ENCODE assay signal across 33 cellular contexts in the genomic region with DNA sequence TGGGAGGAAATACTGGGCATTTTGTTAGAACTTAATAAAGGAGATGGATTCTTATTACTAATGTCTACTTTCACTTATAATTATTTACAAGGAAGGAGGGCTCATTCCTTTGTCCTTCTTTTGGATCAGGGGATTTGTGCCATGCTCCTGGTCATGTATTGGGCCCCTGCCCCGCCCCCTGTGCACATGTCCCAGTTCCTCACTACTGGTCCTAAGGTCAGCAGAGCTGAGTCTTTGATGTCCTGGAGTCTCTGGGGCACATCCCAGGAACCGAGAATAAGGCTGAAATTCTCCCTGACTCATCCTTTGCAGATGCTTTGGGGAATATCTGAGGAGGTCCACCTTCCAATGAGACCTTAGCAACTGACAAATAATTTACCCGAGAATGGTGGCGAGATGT. TPM values are rescaled to one million over a fixed set of nuclear protein-coding genes. Genes with fewer than 3 reads are reported as not detected.
"Had no signal": no experiment of that assay in that cellular context is flagged by ENCODE, and none has a peak within 500 bp of the region (broad histone marks: within the 10 kb centered on the region; RNA-seq: fewer than 3 reads in every experiment).

No MANE protein-coding gene starts in this region.

- DNase-seq: activated CD4-positive, alpha-beta memory T cell treated with anti-CD3 and anti-CD28 coated beads for 36 hours; activated CD4-positive, alpha-beta T cell treated with anti-CD3 and anti-CD28 coated beads for 36 hours; activated CD4-positive, alpha-beta T cell treated with anti-CD3 and anti-CD28 coated beads, Interleukin-2, amount 10 ng/mL, durations not matched to agents 24 days and 14 days; activated CD4-positive, CD25-positive, alpha-beta regulatory T cell; activated CD4-positive, CD25-positive, alpha-beta regulatory T cell treated with anti-CD3 and anti-CD28 coated beads, Interleukin-2, amount 50 U/mL, for 72 hours; activated CD8-positive, alpha-beta memory T cell treated with anti-CD3 and anti-CD28 coated beads, Interleukin-2, amount 10 ng/mL, durations not matched to agents 7 days and 5 days; activated CD8-positive, alpha-beta memory T cell treated with anti-CD3 and anti-CD28 coated beads, Interleukin-2, amount 50 U/mL, for 4 hours; activated CD8-positive, alpha-beta T cell treated with anti-CD3 and anti-CD28 coated beads, Interleukin-2, amount 10 ng/mL, durations not matched to agents 7 days and 5 days; activated naive CD4-positive, alpha-beta T cell treated with anti-CD3 and anti-CD28 coated beads for 36 hours; activated naive CD8-positive, alpha-beta T cell treated with anti-CD3 and anti-CD28 coated beads for 36 hours; activated naive CD8-positive, alpha-beta T cell treated with anti-CD3 and anti-CD28 coated beads, Interleukin-2, amount 50 U/mL, for 24 hours; activated T-cell treated with anti-CD3 and anti-CD28 coated beads, Interleukin-2, amount 50 U/mL, for 1 hour; activated T-cell treated with anti-CD3 and anti-CD28 coated beads, Interleukin-2, amount 50 U/mL, for 48 hours; adrenal gland; amygdala; body of pancreas; caudate nucleus; dermis blood vessel endothelial cell; effector CD4-positive, alpha-beta T cell; effector memory CD8-positive, alpha-beta T cell; erythroblast; foreskin keratinocyte; gastrocnemius medialis; glutamatergic neuron; heart left ventricle; T-helper 2 cell had no signal

- H3K4me1 ChIP-seq: adrenal gland, gastrocnemius medialis had no signal

- H3K4me3 ChIP-seq: adrenal gland, body of pancreas, coronary artery, esophagus muscularis mucosa, gastrocnemius medialis, heart left ventricle had no signal

- H3K27ac ChIP-seq: adrenal gland, body of pancreas, coronary artery, esophagus muscularis mucosa, foreskin keratinocyte, gastrocnemius medialis, heart left ventricle had no signal

- ATAC-seq: activated CD4-positive, alpha-beta T cell treated with anti-CD3 and anti-CD28 coated beads for 36 hours; activated CD8-positive, alpha-beta memory T cell treated with anti-CD3 and anti-CD28 coated beads, Interleukin-2, amount 10 ng/mL, durations not matched to agents 7 days and 5 days; activated CD8-positive, alpha-beta T cell treated with anti-CD3 and anti-CD28 coated beads, Interleukin-2, amount 10 ng/mL, durations not matched to agents 7 days and 5 days; activated naive CD8-positive, alpha-beta T cell treated with anti-CD3 and anti-CD28 coated beads, Interleukin-2, amount 50 U/mL, for 24 hours; body of pancreas; effector memory CD8-positive, alpha-beta T cell; foreskin keratinocyte; gastrocnemius medialis; heart left ventricle had no signal

- H3K36me3 ChIP-seq: adrenal gland, esophagus muscularis mucosa, gastrocnemius medialis, heart left ventricle had no signal

- H3K9me3 ChIP-seq: adrenal gland, body of pancreas, esophagus muscularis mucosa, gastrocnemius medialis, heart left ventricle had no signal

RNA-seq across cellular contexts. Expression of a gene that starts 19.6 kb away (rescaled TPM):
- total RNA-seq: activated CD4-positive, alpha-beta memory T cell treated with anti-CD3 and anti-CD28 coated beads for 36 hours; activated CD4-positive, alpha-beta T cell treated with anti-CD3 and anti-CD28 coated beads for 36 hours; activated CD4-positive, alpha-beta T cell treated with anti-CD3 and anti-CD28 coated beads, Interleukin-2, amount 10 ng/mL, durations not matched to agents 24 days and 14 days; activated CD8-positive, alpha-beta memory T cell treated with anti-CD3 and anti-CD28 coated beads for 36 hours; activated CD8-positive, alpha-beta memory T cell treated with anti-CD3 and anti-CD28 coated beads, Interleukin-2, amount 10 ng/mL, durations not matched to agents 7 days and 5 days; activated CD8-positive, alpha-beta T cell treated with anti-CD3 and anti-CD28 coated beads, Interleukin-2, amount 10 ng/mL, durations not matched to agents 7 days and 5 days; activated naive CD4-positive, alpha-beta T cell treated with anti-CD3 and anti-CD28 coated beads for 36 hours; activated naive CD8-positive, alpha-beta T cell treated with anti-CD3 and anti-CD28 coated beads for 36 hours; activated T-helper 1 cell treated with anti-CD3 and anti-CD28 coated beads, Interleukin-12 subunit alpha, Interleukin-12 subunit beta, Interleukin-2, Interleukin-4 antibody, amounts not matched to agents 30 ng/mL and 10 ng/mL and 1 ng/mL, durations not matched to agents 14 hours and 24 hours and 36 hours; activated T-helper 2 cell treated with anti-CD3 and anti-CD28 coated beads, Interferon-gamma antibody, Interleukin-2, Interleukin-4, amounts not matched to agents 10 μg/mL and 5 μg/mL and 100 μg/mL, durations not matched to agents 14 hours and 24 hours and 36 hours; adrenal gland; body of pancreas; dermis blood vessel endothelial cell; esophagus muscularis mucosa; foreskin keratinocyte; gastrocnemius medialis; T-helper 1 cell treated with Interleukin-12 subunit alpha and Interleukin-12 subunit beta and Interleukin-4 antibody, amounts not matched to agents 30 ng/mL and 1 ng/mL, for 36 hours had no signal
- polyA plus RNA-seq: aorta, foreskin keratinocyte had no signal

RNA-seq across cellular contexts. Expression of a gene that starts 24.6 kb away (rescaled TPM):
- total RNA-seq: activated CD4-positive, alpha-beta memory T cell treated with anti-CD3 and anti-CD28 coated beads for 36 hours; activated CD4-positive, alpha-beta T cell treated with anti-CD3 and anti-CD28 coated beads for 36 hours; activated CD4-positive, alpha-beta T cell treated with anti-CD3 and anti-CD28 coated beads, Interleukin-2, amount 10 ng/mL, durations not matched to agents 24 days and 14 days; activated CD8-positive, alpha-beta memory T cell treated with anti-CD3 and anti-CD28 coated beads for 36 hours; activated CD8-positive, alpha-beta memory T cell treated with anti-CD3 and anti-CD28 coated beads, Interleukin-2, amount 10 ng/mL, durations not matched to agents 7 days and 5 days; activated CD8-positive, alpha-beta T cell treated with anti-CD3 and anti-CD28 coated beads, Interleukin-2, amount 10 ng/mL, durations not matched to agents 7 days and 5 days; activated naive CD4-positive, alpha-beta T cell treated with anti-CD3 and anti-CD28 coated beads for 36 hours; activated naive CD8-positive, alpha-beta T cell treated with anti-CD3 and anti-CD28 coated beads for 36 hours; activated T-helper 1 cell treated with anti-CD3 and anti-CD28 coated beads, Interleukin-12 subunit alpha, Interleukin-12 subunit beta, Interleukin-2, Interleukin-4 antibody, amounts not matched to agents 30 ng/mL and 10 ng/mL and 1 ng/mL, durations not matched to agents 14 hours and 24 hours and 36 hours; activated T-helper 2 cell treated with anti-CD3 and anti-CD28 coated beads, Interferon-gamma antibody, Interleukin-2, Interleukin-4, amounts not matched to agents 10 μg/mL and 5 μg/mL and 100 μg/mL, durations not matched to agents 14 hours and 24 hours and 36 hours; adrenal gland; aorta; dermis blood vessel endothelial cell; foreskin keratinocyte; gastrocnemius medialis; T-helper 1 cell treated with Interleukin-12 subunit alpha and Interleukin-12 subunit beta and Interleukin-4 antibody, amounts not matched to agents 30 ng/mL and 1 ng/mL, for 36 hours had no signal
- polyA plus RNA-seq: foreskin keratinocyte, heart left ventricle had no signal
